Comparison of ENCODE assay signal across 9 cellular contexts in genomic region chr17:48577330-48577945, GRCh38. TPM values are rescaled to one million over a fixed set of nuclear protein-coding genes. Genes with fewer than 3 reads are reported as not detected.
A peak's percentile ranks its signal among the peaks of the same experiment; 100 is the strongest.
DNase-seq lines count a peak whose midpoint lies in the region; ATAC-seq and TF ChIP-seq lines count a peak whose summit lies in the region.
"Had no signal": no experiment of that assay in that cellular context is flagged by ENCODE, and none has a peak within 500 bp of the region (broad histone marks: within the 10 kb centered on the region; RNA-seq: fewer than 3 reads in every experiment).

No MANE protein-coding gene starts in this region.

- peak overlapping the region; percentile 91 for H3K4me3 Mint-ChIP-seq in T-helper 2 cell treated with Interferon-gamma antibody and Interleukin-4, amounts not matched to agents 5 μg/mL and 100 μg/mL, for 36 hours

- H3K36me3 ChIP-seq in left ventricle myocardium inferior, result no peaks in the 10 kb centered on the region
- no peaks in the 10 kb centered on the region for H3K36me3 ChIP-seq in stomach

- 3 to 11% (median 7%) methylated on average over 10 to 19 of the region's 19 CpGs for WGBS in stomach, 5 donors

- peaks cover 100% of the 10 kb centered on the region for H3K27me3 ChIP-seq in left ventricle myocardium inferior (ENCODE audit: low read depth)
- H3K27me3 ChIP-seq in stomach, result peaks cover 0 to 100% (median 90%) of the 10 kb centered on the region in 3 donors

- no peaks in the 10 kb centered on the region for H3K9me3 ChIP-seq in left ventricle myocardium inferior (replicated peaks)
- H3K9me3 ChIP-seq in stomach, result no peaks in the 10 kb centered on the region

- peak overlapping the region; percentile 62 for H3K4me3 ChIP-seq in left ventricle myocardium inferior
- peak overlapping the region; percentile 57 to 61 (median 58) for H3K4me3 ChIP-seq in stomach

- H3K36me3 Mint-ChIP-seq in T-helper 2 cell treated with Interferon-gamma antibody and Interleukin-4, amounts not matched to agents 5 μg/mL and 100 μg/mL, for 36 hours (ENCODE audit: low read depth), result peaks cover 15% of the 10 kb centered on the region

- TF ChIP-seq CTCF in left ventricle myocardium inferior (IDR thresholded peaks at IDR 0.05; ENCODE audit: borderline replicate concordance) (no peak), stomach (IDR thresholded peaks at IDR 0.05) (no peak)

- H3K27me3 Mint-ChIP-seq in T-helper 2 cell treated with Interferon-gamma antibody and Interleukin-4, amounts not matched to agents 5 μg/mL and 100 μg/mL, for 36 hours (ENCODE audit: low read depth), result peaks cover 42% of the 10 kb centered on the region

- TF ChIP-seq POLR2A in stomach (IDR thresholded peaks at IDR 0.05), result no peak

- TF ChIP-seq EP300 in stomach (IDR thresholded peaks at IDR 0.05), result no peak

- ATAC-seq in GM21576 (IDR thresholded peaks at IDR 0.05; ENCODE audit: unreplicated experiment), result no peak

- peaks cover 43% of the 10 kb centered on the region for H3K4me1 Mint-ChIP-seq in T-helper 2 cell treated with Interferon-gamma antibody and Interleukin-4, amounts not matched to agents 5 μg/mL and 100 μg/mL, for 36 hours (ENCODE audit: low read depth)

- intact Hi-C loops in left ventricle myocardium inferior (cut with micrococcal nuclease) (no loop called here), stomach (cut with DNase I; ENCODE audit: low total_unique reads) (no loop called here)

- H3K27ac Mint-ChIP-seq in T-helper 2 cell treated with Interferon-gamma antibody and Interleukin-4, amounts not matched to agents 5 μg/mL and 100 μg/mL, for 36 hours, result peak overlapping the region; percentile 57

- no peaks in the 10 kb centered on the region for H3K9me3 Mint-ChIP-seq in T-helper 2 cell treated with Interferon-gamma antibody and Interleukin-4, amounts not matched to agents 5 μg/mL and 100 μg/mL, for 36 hours

- H3K4me1 ChIP-seq in left ventricle myocardium inferior, result peaks cover 26% of the 10 kb centered on the region
- peaks cover 17 to 70% (median 45%) of the 10 kb centered on the region in 4 donors for H3K4me1 ChIP-seq in stomach

- DNase-seq in NK-92 treated with Interleukin-12 subunit alpha and Interleukin-12 subunit beta, amount 100 ng/mL, for 24 hours (lab: John Stamatoyannopoulos, UW), result peak; percentile 59
- no peak for DNase-seq in NK-92 (lab: John Stamatoyannopoulos, UW; ENCODE audit: unreplicated experiment)
- DNase-seq in T-helper 2 cell treated with Interferon-gamma antibody and Interleukin-4, amounts not matched to agents 5 μg/mL and 100 μg/mL, for 36 hours (ENCODE audit: low spot score), result no peak
- DNase-seq in left ventricle myocardium inferior, result no peak
- no peak for DNase-seq in stomach
- no peak for DNase-seq in NCI-H345 treated with DMSO at 0.1 percent for 48 hours (lab: John Stamatoyannopoulos, UW; ENCODE audit: unreplicated experiment)
- no peak for DNase-seq in midbrain (lab: John Stamatoyannopoulos, UW)
- DNase-seq: SHP77 treated with DMSO at 0.1 percent for 48 hours had no signal

- H3K27ac ChIP-seq in left ventricle myocardium inferior (replicated peaks) (peak overlapping the region; percentile 71), stomach (peak overlapping the region; percentile 61 to 95 (median 93))

RNA-seq across cellular contexts. Expression of gene HOXB4, which starts 0.7 kb away (rescaled TPM):
- total RNA-seq in left ventricle myocardium inferior, result 0.25 TPM
- total RNA-seq in stomach, result 1 to 10 TPM in 1 of 5 donors, under 1 TPM in 2, not detected in 2; 0.45 to 5.1 (median 0.58) TPM
- 1 to 10 TPM; 1.7 to 4.6 (median 2.6) TPM for polyA plus RNA-seq in stomach

RNA-seq across cellular contexts. Expression of gene HOXB3, which starts 12.6 kb away (rescaled TPM):
- total RNA-seq in left ventricle myocardium inferior (0.91 TPM), stomach (10 to 100 TPM in 4 of 5 donors, 1 to 10 TPM in 1; 6.1 to 77.6 (median 17.0) TPM)
- polyA plus RNA-seq in stomach, result 1 to 10 TPM; 2.8 to 9.5 (median 3.8) TPM

RNA-seq across cellular contexts. Expression of gene HOXB5, which starts 16.1 kb away (rescaled TPM):
- total RNA-seq in left ventricle myocardium inferior, result not detected
- total RNA-seq in stomach, result 10 to 100 TPM in 2 of 5 donors, under 1 TPM in 2, not detected in 1; 0.43 to 50.4 (median 6.2) TPM
- polyA plus RNA-seq in stomach, result 1 to 10 TPM; 2.2 to 2.7 (median 2.4) TPM

RNA-seq across cellular contexts. Expression of gene HOXB6, which starts 27.3 kb away (rescaled TPM):
- total RNA-seq in left ventricle myocardium inferior (0.66 TPM), stomach (100 to 1,000 TPM in 1 of 5 donors, 10 to 100 TPM in 3, 1 to 10 TPM in 1; 4.2 to 150 (median 11.9) TPM)
- polyA plus RNA-seq in stomach, result 10 to 100 TPM in 1 of 3 donors, 1 to 10 TPM in 2; 5.7 to 10.2 (median 7.8) TPM

RNA-seq across cellular contexts. Expression of gene HOXB2, which starts 32.5 kb away (rescaled TPM):
- total RNA-seq in left ventricle myocardium inferior, result 1.9 TPM
- 10 to 100 TPM in 3 of 5 donors, 1 to 10 TPM in 2; 6.7 to 83.0 (median 10.5) TPM for total RNA-seq in stomach
- 10 to 100 TPM; 11.3 to 22.2 (median 13.4) TPM for polyA plus RNA-seq in stomach
